Comparison of ENCODE assay signal across 12 cellular contexts in genomic region chr12:50620975-50621360, GRCh38.
DNase-seq lines count a peak whose midpoint lies in the region; ATAC-seq and TF ChIP-seq lines count a peak whose summit lies in the region.
"Had no signal": no experiment of that assay in that cellular context is flagged by ENCODE, and none has a peak within 500 bp of the region (broad histone marks: within the 10 kb centered on the region; RNA-seq: fewer than 3 reads in every experiment).

No MANE protein-coding gene starts in this region.

- H3K36me3 Mint-ChIP-seq in MCF 10A (ENCODE audit: insufficient read depth, unreplicated experiment) = no peaks in the 10 kb centered on the region
- peaks cover 0 to 7% (median under 1%) of the 10 kb centered on the region in 5 donors for H3K36me3 Mint-ChIP-seq in naive thymus-derived CD4-positive, alpha-beta T cell
- H3K36me3 Mint-ChIP-seq: natural killer cell had no signal

- no TSS peak for BruUV-seq in MCF 10A (replicated peaks; lab: Mats Ljungman, UMichigan)

- H3K4me3 ChIP-seq in AG04450 (ENCODE audit: low read depth, low read length) = no peak overlapping the region
- H3K4me3 ChIP-seq in HUES48 (ENCODE audit: low read depth, low read length) = no peak overlapping the region
- H3K4me3 ChIP-seq in naive thymus-derived CD4-positive, alpha-beta T cell (ENCODE audit: low read length) = no peak overlapping the region
- H3K4me3 ChIP-seq: esophagus muscularis mucosa had no signal

- no peak overlapping the region for H3K9ac ChIP-seq in HUES48 (ENCODE audit: low read depth, low read length)

- ATAC-seq in naive thymus-derived CD4-positive, alpha-beta T cell = no peak
- ATAC-seq in HG03439 (IDR thresholded peaks at IDR 0.05; ENCODE audit: unreplicated experiment) (no peak), GM18519 (IDR thresholded peaks at IDR 0.05; ENCODE audit: low FRiP score, unreplicated experiment) (no peak)
- ATAC-seq: natural killer cell had no signal

- H3K4me1 ChIP-seq in HUES48 (ENCODE audit: control insufficient read depth, insufficient read depth, low read length) = peaks cover 49% of the 10 kb centered on the region
- peaks cover 10 to 41% of the 10 kb centered on the region in 2 donors for H3K4me1 ChIP-seq in naive thymus-derived CD4-positive, alpha-beta T cell (ENCODE audit: control insufficient read depth in 2 of 2, insufficient read depth in 2 of 2, low read length in 2 of 2)

- CTCF ChIA-PET in AG04450 (lab: Charles Lee) (interaction anchor here (1.3 kb wide), 1 partner anchor 116 kb away, joined by 5 read pairs; the partner anchor contains the start of gene DIP2B), MCF 10A (lab: Yijun Ruan, JAX) (interaction anchor here (0.6 to 3.3 kb wide), 11 partner anchors 15 to 116 kb away, joined by 3 to 21 read pairs (median 5); partner anchors contain the start of gene DIP2B)
- CTCF ChIA-PET in naive thymus-derived CD4-positive, alpha-beta T cell (lab: Charles Lee) = interaction anchor here (1.2 to 1.3 kb wide), 2 partner anchors 114 to 116 kb away, joined by 3 to 4 read pairs; partner anchors contain the start of gene DIP2B

- peaks cover 50% of the 10 kb centered on the region for H3K4me1 Mint-ChIP-seq in MCF 10A (ENCODE audit: insufficient read depth, unreplicated experiment)
- H3K4me1 Mint-ChIP-seq in naive thymus-derived CD4-positive, alpha-beta T cell = peaks cover 38 to 87% (median 79%) of the 10 kb centered on the region in 7 donors

- no peaks in the 10 kb centered on the region for H3K27me3 Mint-ChIP-seq in MCF 10A (ENCODE audit: insufficient read depth, unreplicated experiment)
- no peaks in the 10 kb centered on the region for H3K27me3 Mint-ChIP-seq in naive thymus-derived CD4-positive, alpha-beta T cell

- H3K4me3 Mint-ChIP-seq in MCF 10A (ENCODE audit: unreplicated experiment) = no peak overlapping the region
- H3K4me3 Mint-ChIP-seq in naive thymus-derived CD4-positive, alpha-beta T cell = peak overlapping the region in 6 of 10 donors; percentile 38 to 69 (median 61)
- H3K4me3 Mint-ChIP-seq: natural killer cell had no signal

- TF ChIP-seq CTCF in AG04450 (IDR thresholded peaks at IDR 0.05; ENCODE audit: low read depth, low read length) (no peak), MCF 10A (IDR thresholded peaks at IDR 0.05; ENCODE audit: unreplicated experiment) (no peak)

- no peaks in the 10 kb centered on the region for H3K36me3 ChIP-seq in HUES48 (ENCODE audit: control insufficient read depth, insufficient read depth, low read length)
- no peaks in the 10 kb centered on the region for H3K36me3 ChIP-seq in naive thymus-derived CD4-positive, alpha-beta T cell (ENCODE audit: control insufficient read depth in 2 of 3, insufficient read depth in 3 of 3, low read length in 3 of 3)

- H3K9me3 ChIP-seq in AG04450 (ENCODE audit: control insufficient read depth, insufficient read depth, low read length) = no peaks in the 10 kb centered on the region
- H3K9me3 ChIP-seq in HUES48 (ENCODE audit: control insufficient read depth, insufficient read depth, low read length) = no peaks in the 10 kb centered on the region
- no peaks in the 10 kb centered on the region for H3K9me3 ChIP-seq in naive thymus-derived CD4-positive, alpha-beta T cell (ENCODE audit: control insufficient read depth in 2 of 3, low read length in 3 of 3)
- H3K9me3 ChIP-seq: esophagus muscularis mucosa had no signal

- peak overlapping the region; percentile 61 for H3K27ac Mint-ChIP-seq in MCF 10A (ENCODE audit: low read depth, unreplicated experiment)
- H3K27ac Mint-ChIP-seq in naive thymus-derived CD4-positive, alpha-beta T cell = peak overlapping the region in 8 of 9 donors; percentile 44 to 94 (median 79)

- POLR2A ChIA-PET in AG04450 (lab: Yijun Ruan, JAX) = interaction anchor here (0.8 kb wide), 1 partner anchor 86 kb away, joined by 3 read pairs; no protein-coding TSS in a partner anchor
- POLR2A ChIA-PET in MCF 10A (lab: Yijun Ruan, JAX) = interaction anchor here (0.6 to 7.2 kb wide), 14 partner anchors 8 to 215 kb away, joined by 3 to 77 read pairs (median 6); partner anchors contain the start of gene DIP2B
- POLR2A ChIA-PET in naive thymus-derived CD4-positive, alpha-beta T cell (lab: Charles Lee) = no interaction called here

- H3K9me3 Mint-ChIP-seq in MCF 10A (ENCODE audit: unreplicated experiment) = no peaks in the 10 kb centered on the region
- H3K9me3 Mint-ChIP-seq in naive thymus-derived CD4-positive, alpha-beta T cell = no peaks in the 10 kb centered on the region
- H3K9me3 Mint-ChIP-seq: immature natural killer cell, natural killer cell had no signal

- H3K27ac ChIP-seq in AG04450 (ENCODE audit: low read depth, low read length) (peak overlapping the region; percentile 22), HUES48 (ENCODE audit: low read depth, low read length) (peak overlapping the region; percentile 77)
- peak overlapping the region; percentile 9 for H3K27ac ChIP-seq in naive thymus-derived CD4-positive, alpha-beta T cell (ENCODE audit: low read depth, low read length)

- no peaks in the 10 kb centered on the region for H3K27me3 ChIP-seq in AG04450 (ENCODE audit: control insufficient read depth, insufficient read depth, low read length)
- H3K27me3 ChIP-seq in HUES48 (ENCODE audit: control insufficient read depth, insufficient read depth, low read length) = no peaks in the 10 kb centered on the region
- no peaks in the 10 kb centered on the region for H3K27me3 ChIP-seq in naive thymus-derived CD4-positive, alpha-beta T cell (ENCODE audit: control insufficient read depth in 2 of 2, insufficient read depth in 2 of 2, low read length in 2 of 2)
- H3K27me3 ChIP-seq: esophagus muscularis mucosa had no signal

- DNase-seq in AG04450 (ENCODE audit: low read depth, low spot score) (no peak), MCF 10A (ENCODE audit: unreplicated experiment) (no peak), NCI-H2081 treated with DMSO at 0.1 percent for 48 hours (lab: John Stamatoyannopoulos, UW) (no peak)
- no peak for DNase-seq in naive thymus-derived CD4-positive, alpha-beta T cell
- no peak for DNase-seq in activated CD8-positive, alpha-beta memory T cell treated with anti-CD3 and anti-CD28 coated beads, Interleukin-2, amount 50 U/mL, for 4 hours
- DNase-seq: immature natural killer cell, natural killer cell, NCI-H187 treated with DMSO at 0.1 percent for 48 hours had no signal

- intact Hi-C loops in MCF 10A (cut with micrococcal nuclease) = loop anchor here (5.0 kb wide), 1 partner anchor 114 kb away; no protein-coding TSS in a partner anchor
- intact Hi-C loops in naive thymus-derived CD4-positive, alpha-beta T cell (cut with micrococcal nuclease) = no loop called here

Comparison
In these comparisons a context has a peak if more than half of its experiments do, and no peak if none do; other contexts are left out.
1. H3K27ac ChIP-seq: peak in every context shown above with its lines; median percentile 77 in HUES48; 22 in AG04450; 9 in naive thymus-derived CD4-positive, alpha-beta T cell.